9 cellular contexts compared by ENCODE assay signal in genomic region chr11:74611369-74611861, GRCh38. TPM values are rescaled to one million over a fixed set of nuclear protein-coding genes. Genes with fewer than 3 reads are reported as not detected.
A peak's percentile ranks its signal among the peaks of the same experiment; 100 is the strongest.
DNase-seq lines count a peak whose midpoint lies in the region; ATAC-seq lines count a peak whose summit lies in the region.
"Had no signal": no experiment of that assay in that cellular context is flagged by ENCODE, and none has a peak within 500 bp of the region (broad histone marks: within the 10 kb centered on the region; RNA-seq: fewer than 3 reads in every experiment).

No MANE protein-coding gene starts in this region.

- H3K36me3 ChIP-seq in muscle layer of duodenum (ENCODE audit: control insufficient read depth in 1 of 2, insufficient read depth in 2 of 2, low read length in 2 of 2): peaks cover 0 to 9% of the 10 kb centered on the region in 2 donors

- DNase-seq in EL (peak; percentile 56), NCI-H2196 treated with DMSO at 0.1 percent for 48 hours (lab: John Stamatoyannopoulos, UW; ENCODE audit: unreplicated experiment) (peak; percentile 27), dermis blood vessel endothelial cell (peak; percentile 69)
- DNase-seq in central memory CD4-positive, alpha-beta T cell: no peak
- no peak for DNase-seq in stimulated activated CD4-positive, alpha-beta T cell treated with anti-CD3 and anti-CD28 coated beads, Interleukin-2, amount 100 ng/mL, for 48 hours
- DNase-seq: naive B cell had no signal

- H3K4me1 ChIP-seq in muscle layer of duodenum (ENCODE audit: control insufficient read depth in 1 of 2, insufficient read depth in 2 of 2, low read length in 2 of 2): peaks cover 6 to 7% of the 10 kb centered on the region in 2 donors

- H3K27me3 ChIP-seq in muscle layer of duodenum (ENCODE audit: low read depth, low read length): no peaks in the 10 kb centered on the region

- ATAC-seq in HG02642 (IDR thresholded peaks at IDR 0.05; ENCODE audit: poor library complexity, unreplicated experiment) (no peak), HG03175 (IDR thresholded peaks at IDR 0.05; ENCODE audit: unreplicated experiment) (no peak)

- H3K27ac ChIP-seq in muscle layer of duodenum (ENCODE audit: low read length): peak overlapping the region; percentile 54

- H3K4me3 ChIP-seq in muscle layer of duodenum (ENCODE audit: low read depth in 1 of 2, low read length in 2 of 2): no peak overlapping the region

- no peaks in the 10 kb centered on the region for H3K9me3 ChIP-seq in muscle layer of duodenum (ENCODE audit: control insufficient read depth in 1 of 2, low read length in 2 of 2)

RNA-seq across cellular contexts. Expression of gene POLD3, which starts 19.0 kb away (rescaled TPM):
- total RNA-seq in dermis blood vessel endothelial cell: 13.8 and 19.9 TPM in 2 replicates

Comparison
In these comparisons a context has a peak if more than half of its experiments do, and no peak if none do; other contexts are left out.
1. DNase-seq: peak in EL (single experiment), NCI-H2196 treated with DMSO at 0.1 percent for 48 hours (single experiment) and dermis blood vessel endothelial cell (single experiment); none in central memory CD4-positive, alpha-beta T cell (single experiment) and stimulated activated CD4-positive, alpha-beta T cell treated with anti-CD3 and anti-CD28 coated beads, Interleukin-2, amount 100 ng/mL, for 48 hours (0 of 2).